In the genomic region with DNA sequence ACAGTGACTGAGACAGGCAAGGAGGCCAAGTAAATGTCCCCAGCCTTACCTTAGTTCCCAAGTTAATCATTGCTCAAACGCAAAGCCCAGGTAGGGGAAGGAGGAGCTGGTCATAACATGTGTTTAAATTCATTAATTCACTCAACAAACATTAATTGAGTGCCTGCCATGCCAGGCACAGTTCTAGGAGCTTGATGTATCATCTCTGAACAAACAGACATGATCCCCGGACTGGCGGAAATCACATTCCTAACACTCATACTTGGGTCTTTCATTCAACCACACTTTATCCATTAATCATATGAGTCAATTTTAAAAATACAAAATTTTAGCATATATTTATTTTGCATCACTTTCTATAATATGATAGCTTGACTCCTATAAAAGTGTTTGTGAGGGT, we compare ENCODE assay signal across 10 cellular contexts.
DNase-seq lines count a peak whose midpoint lies in the region; ATAC-seq, FAIRE-seq and TF ChIP-seq lines count a peak whose summit lies in the region.
"Had no signal": no experiment of that assay in that cellular context is flagged by ENCODE, and none has a peak within 500 bp of the region (broad histone marks: within the 10 kb centered on the region; RNA-seq: fewer than 3 reads in every experiment).

No MANE protein-coding gene starts in this region.

- peak overlapping the region; percentile 40 for H2AK5ac ChIP-seq in mesenchymal stem cell (ENCODE audit: low read length, severe bottlenecking)

- H3K79me1 ChIP-seq in mesenchymal stem cell (replicated peaks; ENCODE audit: low read length, poor library complexity, severe bottlenecking), result no peaks in the 10 kb centered on the region

- H3K27ac ChIP-seq in mesenchymal stem cell (ENCODE audit: low read length, poor library complexity, severe bottlenecking), result no peak overlapping the region
- H3K27ac ChIP-seq: C4-2B had no signal

- H2BK120ac ChIP-seq in mesenchymal stem cell (ENCODE audit: low read depth, low read length), result no peak overlapping the region

- H3K36me3 ChIP-seq in mesenchymal stem cell (ENCODE audit: control insufficient read depth in 1 of 2, insufficient read depth in 2 of 2, low read depth in 1 of 2, low read length in 2 of 2), result no peaks in the 10 kb centered on the region

- no peak for ATAC-seq in GM18861 (IDR thresholded peaks at IDR 0.05; ENCODE audit: unreplicated experiment)

- peak; percentile 39 for FAIRE-seq in RCC 7860 (lab: Jason Lieb, UNC)

- no peak overlapping the region for H2AFZ ChIP-seq in mesenchymal stem cell (ENCODE audit: low read depth, low read length)

- H3K4me3 ChIP-seq in epithelial cell of esophagus (ENCODE audit: low read length), result no peak overlapping the region
- no peak overlapping the region for H3K4me3 ChIP-seq in mesenchymal stem cell (ENCODE audit: insufficient read depth in 1 of 2, low read depth in 1 of 2, low read length in 2 of 2)
- H3K4me3 ChIP-seq: SK-N-MC had no signal

- H3K18ac ChIP-seq in mesenchymal stem cell (ENCODE audit: low read depth in 1 of 2, low read length in 2 of 2), result no peak overlapping the region

- no peak overlapping the region for H3K4me2 ChIP-seq in mesenchymal stem cell (ENCODE audit: low read length, poor library complexity, severe bottlenecking)

- H2BK5ac ChIP-seq in mesenchymal stem cell (ENCODE audit: low read depth, low read length, poor library complexity, severe bottlenecking), result no peak overlapping the region

- no peak overlapping the region for H3K14ac ChIP-seq in mesenchymal stem cell (ENCODE audit: low read length in 2 of 2)

- no peak overlapping the region for H2BK15ac ChIP-seq in mesenchymal stem cell (ENCODE audit: low read depth, poor library complexity, severe bottlenecking)

- in situ Hi-C loops in ACHN (cut with HindIII; ENCODE audit: low pct_ligation_motif_present, low pct_unique_long_range_greater_than_20kb, low sequenced_read_pairs), result no loop called here

- no peak for TF ChIP-seq CTCF in epithelial cell of esophagus (IDR thresholded peaks at IDR 0.05; ENCODE audit: insufficient read depth, low read depth, low read length, missing control alignments)

- 100% methylated on average over 3 of the region's 3 CpGs for WGBS in mesenchymal stem cell

- no peak overlapping the region for H2BK12ac ChIP-seq in mesenchymal stem cell (ENCODE audit: low read length in 2 of 2)

- H4K8ac ChIP-seq in mesenchymal stem cell (ENCODE audit: low read length), result no peak overlapping the region

- peak; percentile 27 for DNase-seq in EH (ENCODE audit: low read depth)
- DNase-seq in RCC 7860 (ENCODE audit: low spot score), result peak; percentile 51
- peak; percentile 58 for DNase-seq in epithelial cell of esophagus (ENCODE audit: low read depth)
- no peak for DNase-seq in mesenchymal stem cell
- no peak for DNase-seq in ACHN
- DNase-seq in NCI-H1417 (lab: John Stamatoyannopoulos, UW), result no peak
- no peak for DNase-seq in NOMO-1 treated with DMSO at 0.1 percent for 48 hours (lab: John Stamatoyannopoulos, UW; ENCODE audit: unreplicated experiment)

- peaks cover 6% of the 10 kb centered on the region for H3K4me1 ChIP-seq in mesenchymal stem cell (ENCODE audit: control insufficient read depth, insufficient read depth, low read depth, low read length)

- H3K9ac ChIP-seq in mesenchymal stem cell (ENCODE audit: low read length), result no peak overlapping the region

- H4K91ac ChIP-seq in mesenchymal stem cell (ENCODE audit: low read length), result no peak overlapping the region

- peaks cover 0 to 4% of the 10 kb centered on the region in 2 experiments for H3K27me3 ChIP-seq in mesenchymal stem cell (ENCODE audit: control insufficient read depth in 1 of 2, insufficient read depth in 1 of 2, low read length in 2 of 2)

- no peak overlapping the region for H3K4ac ChIP-seq in mesenchymal stem cell (ENCODE audit: low read depth in 1 of 2, low read length in 2 of 2)

- H3K23ac ChIP-seq in mesenchymal stem cell (ENCODE audit: low read length in 2 of 2), result no peak overlapping the region

- peaks cover 3% of the 10 kb centered on the region for H3K9me3 ChIP-seq in mesenchymal stem cell (ENCODE audit: control insufficient read depth, low read length)

Comparison
In these comparisons a context has a peak if more than half of its experiments do, and no peak if none do; other contexts are left out.
1. DNase-seq: peak in EH (single experiment), RCC 7860 (single experiment) and epithelial cell of esophagus (single experiment); none in mesenchymal stem cell (single experiment), ACHN (single experiment), NCI-H1417 (0 of 3) and NOMO-1 treated with DMSO at 0.1 percent for 48 hours (single experiment).